Comparison of ENCODE assay signal across 15 cellular contexts in the genomic region with DNA sequence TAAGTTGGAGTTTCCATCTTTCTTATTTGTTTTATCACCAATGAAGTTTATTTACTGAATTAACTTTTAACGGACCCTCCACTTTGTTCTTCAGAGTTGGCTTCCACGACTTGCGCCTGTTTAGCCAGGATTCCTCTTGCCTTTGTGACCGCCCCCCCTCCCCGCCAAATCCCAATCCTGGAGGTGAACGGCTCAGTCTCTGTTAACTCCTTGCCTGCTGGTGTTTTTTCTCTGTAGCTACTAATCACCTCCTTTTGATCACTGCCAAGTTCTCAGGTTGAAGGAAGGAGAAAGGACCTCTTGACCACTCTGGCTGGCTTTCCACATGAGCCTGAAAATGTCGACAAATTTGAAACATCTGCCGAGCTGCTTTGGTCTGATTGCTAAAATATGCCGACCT. TPM values are rescaled to one million over a fixed set of nuclear protein-coding genes. Genes with fewer than 3 reads are reported as not detected.
DNase-seq lines count a peak whose midpoint lies in the region; TF ChIP-seq lines count a peak whose summit lies in the region.
"Had no signal": no experiment of that assay in that cellular context is flagged by ENCODE, and none has a peak within 500 bp of the region (broad histone marks: within the 10 kb centered on the region; RNA-seq: fewer than 3 reads in every experiment).

No MANE protein-coding gene starts in this region.

- H3K4me3 Mint-ChIP-seq in MCF 10A (ENCODE audit: unreplicated experiment) (no peak overlapping the region), type B pancreatic cell (peak overlapping the region; percentile 85)
- H3K4me3 Mint-ChIP-seq in activated T-helper 1 cell treated with anti-CD3 and anti-CD28 coated beads, Interleukin-12 subunit alpha, Interleukin-12 subunit beta, Interleukin-2, Interleukin-4 antibody, amounts not matched to agents 30 ng/mL and 10 ng/mL and 1 ng/mL, durations not matched to agents 14 hours and 24 hours and 36 hours: no peak overlapping the region
- H3K4me3 Mint-ChIP-seq: activated naive CD4-positive, alpha-beta T cell treated with anti-CD3 and anti-CD28 coated beads for 36 hours had no signal

- in situ Hi-C loops in mammary epithelial cell (cut with MboI; ENCODE audit: low sequenced_read_pairs in 2 of 2): no loop called here

- POLR2A ChIA-PET in MCF 10A (lab: Yijun Ruan, JAX): no interaction called here

- H3K9me3 ChIP-seq in mammary epithelial cell (replicated peaks; ENCODE audit: insufficient read depth, low read length): no peaks in the 10 kb centered on the region
- peaks cover 5% of the 10 kb centered on the region for H3K9me3 ChIP-seq in WERI-Rb-1 (ENCODE audit: severe bottlenecking)
- no peaks in the 10 kb centered on the region for H3K9me3 ChIP-seq in iPS-20b (ENCODE audit: insufficient read depth, low read depth, low read length)
- H3K9me3 ChIP-seq: breast epithelium had no signal

- BruUV-seq in mammary epithelial cell (replicated peaks; lab: Mats Ljungman, UMichigan): no TSS peak
- BruUV-seq in MCF 10A (replicated peaks; lab: Mats Ljungman, UMichigan): no TSS peak

- H3K27me3 ChIP-seq in mammary epithelial cell (ENCODE audit: insufficient read depth, low read length): peaks cover 21% of the 10 kb centered on the region
- H3K27me3 ChIP-seq in WERI-Rb-1 (ENCODE audit: insufficient read depth, low read depth, severe bottlenecking): peaks cover 79% of the 10 kb centered on the region
- H3K27me3 ChIP-seq in iPS-20b (ENCODE audit: insufficient read depth, low read length): peaks cover 62% of the 10 kb centered on the region
- H3K27me3 ChIP-seq: foreskin keratinocyte had no signal

- intact Hi-C loops in mammary epithelial cell (cut with micrococcal nuclease): no loop called here
- intact Hi-C loops in MCF 10A (cut with micrococcal nuclease): no loop called here
- intact Hi-C loops in activated T-helper 1 cell treated with anti-CD3 and anti-CD28 coated beads, Interleukin-12 subunit alpha, Interleukin-12 subunit beta, Interleukin-2, Interleukin-4 antibody, amounts not matched to agents 30 ng/mL and 10 ng/mL and 1 ng/mL, durations not matched to agents 14 hours and 24 hours and 36 hours (cut with micrococcal nuclease): no loop called here

- H3K79me2 ChIP-seq in mammary epithelial cell (ENCODE audit: insufficient read depth, low read length): no peaks in the 10 kb centered on the region

- H3K9ac ChIP-seq in mammary epithelial cell (ENCODE audit: insufficient read depth, low read length): no peak overlapping the region
- peak overlapping the region; percentile 67; the same call in 1 of the 2 replicates for H3K9ac ChIP-seq in iPS-20b (ENCODE audit: low read depth, low read length)

- no peaks in the 10 kb centered on the region for H3K4me1 Mint-ChIP-seq in MCF 10A (ENCODE audit: insufficient read depth, unreplicated experiment)
- peaks cover 20% of the 10 kb centered on the region for H3K4me1 Mint-ChIP-seq in type B pancreatic cell (ENCODE audit: unreplicated experiment)
- H3K4me1 Mint-ChIP-seq in activated T-helper 1 cell treated with anti-CD3 and anti-CD28 coated beads, Interleukin-12 subunit alpha, Interleukin-12 subunit beta, Interleukin-2, Interleukin-4 antibody, amounts not matched to agents 30 ng/mL and 10 ng/mL and 1 ng/mL, durations not matched to agents 14 hours and 24 hours and 36 hours (ENCODE audit: low read depth): no peaks in the 10 kb centered on the region

- 33% methylated on average over 5 of the region's 9 CpGs for WGBS in mammary epithelial cell (ENCODE audit: low coverage, missing lambda C conversion rate)

- TF ChIP-seq CTCF in mammary epithelial cell (conservative IDR thresholded peaks at IDR 0.05 in 1 of 2, IDR thresholded peaks at IDR 0.05 in 1 of 2; ENCODE audit: extremely low read depth in 1 of 2, insufficient read depth in 1 of 2, low read depth in 1 of 2, low read length in 2 of 2): no peak
- TF ChIP-seq CTCF in MCF 10A (IDR thresholded peaks at IDR 0.05; ENCODE audit: unreplicated experiment): no peak
- TF ChIP-seq CTCF in WERI-Rb-1 (IDR thresholded peaks at IDR 0.05; ENCODE audit: low read depth, low read length): no peak
- no peak for TF ChIP-seq CTCF in type B pancreatic cell (conservative IDR thresholded peaks at IDR 0.05)

- no peak overlapping the region for H2AFZ ChIP-seq in mammary epithelial cell (ENCODE audit: low read depth, low read length)

- peaks cover 10% of the 10 kb centered on the region for H3K4me1 ChIP-seq in mammary epithelial cell (ENCODE audit: insufficient read depth, low read length)
- peaks cover 28% of the 10 kb centered on the region; the same call in 1 of the 2 replicates for H3K4me1 ChIP-seq in iPS-20b (ENCODE audit: insufficient read depth, low read length)
- H3K4me1 ChIP-seq: foreskin keratinocyte had no signal

- H4K20me1 ChIP-seq in mammary epithelial cell (ENCODE audit: insufficient read depth, low read length): no peaks in the 10 kb centered on the region

- H3K27ac ChIP-seq in mammary epithelial cell (ENCODE audit: insufficient read depth, low read depth, low read length) (no peak overlapping the region), WERI-Rb-1 (peak overlapping the region; percentile 98), iPS-20b (ENCODE audit: low read length) (no peak overlapping the region)
- H3K27ac ChIP-seq: breast epithelium, foreskin keratinocyte had no signal

- dilution Hi-C loops in mammary epithelial cell (cut with HindIII; ENCODE audit: low sequenced_read_pairs): no loop called here

- CTCF ChIA-PET in mammary epithelial cell (lab: Charles Lee; ENCODE audit: low non-redundant PET) (no interaction called here), MCF 10A (lab: Yijun Ruan, JAX) (interaction anchor here (0.5 kb wide), 1 partner anchor 271 kb away, joined by 3 read pairs; no protein-coding TSS in a partner anchor)

- peak overlapping the region; percentile 55 for H3K4me2 ChIP-seq in mammary epithelial cell (ENCODE audit: insufficient read depth, low read depth, low read length)

- H3K36me3 ChIP-seq in mammary epithelial cell (ENCODE audit: insufficient read depth, low read length) (no peaks in the 10 kb centered on the region), WERI-Rb-1 (peaks cover 6% of the 10 kb centered on the region), iPS-20b (ENCODE audit: insufficient read depth, low read depth, low read length) (no peaks in the 10 kb centered on the region)
- H3K36me3 ChIP-seq: breast epithelium had no signal

- DNase-seq in mammary epithelial cell (no peak), MCF 10A (ENCODE audit: unreplicated experiment) (no peak), WERI-Rb-1 (peak; percentile 77), type B pancreatic cell (ENCODE audit: extremely low spot score, unreplicated experiment) (no peak), NCI-H2107 (lab: John Stamatoyannopoulos, UW) (no peak)
- no peak for DNase-seq in activated T-helper 1 cell treated with anti-CD3 and anti-CD28 coated beads, Interleukin-12 subunit alpha, Interleukin-12 subunit beta, Interleukin-2, Interleukin-4 antibody, amounts not matched to agents 30 ng/mL and 10 ng/mL and 1 ng/mL, durations not matched to agents 14 hours and 24 hours and 36 hours (ENCODE audit: low spot score)
- no peak for DNase-seq in stimulated activated naive CD4-positive, alpha-beta T cell treated with Interleukin-2 at 50 U/mL for 16 hours (lab: John Stamatoyannopoulos, UW)
- DNase-seq: activated CD4-positive, alpha-beta T cell treated with anti-CD3 and anti-CD28 coated beads for 1 hour; activated naive CD4-positive, alpha-beta T cell treated with anti-CD3 and anti-CD28 coated beads for 36 hours; effector CD8-positive, alpha-beta T cell; foreskin keratinocyte; NCI-H1048; NCI-H748 treated with DMSO at 0.1 percent for 48 hours had no signal

- H3K4me3 ChIP-seq in mammary epithelial cell (replicated peaks in 1 of 3; ENCODE audit: insufficient read depth in 1 of 3, low read depth in 2 of 3, low read length in 3 of 3) (no peak overlapping the region), WERI-Rb-1 (ENCODE audit: low read depth, low read length) (peak overlapping the region; percentile 58), iPS-20b (ENCODE audit: low read length) (peak overlapping the region; percentile 72)

- H3K9me3 Mint-ChIP-seq in MCF 10A (ENCODE audit: unreplicated experiment): no peaks in the 10 kb centered on the region
- no peaks in the 10 kb centered on the region for H3K9me3 Mint-ChIP-seq in type B pancreatic cell
- H3K9me3 Mint-ChIP-seq in activated T-helper 1 cell treated with anti-CD3 and anti-CD28 coated beads, Interleukin-12 subunit alpha, Interleukin-12 subunit beta, Interleukin-2, Interleukin-4 antibody, amounts not matched to agents 30 ng/mL and 10 ng/mL and 1 ng/mL, durations not matched to agents 14 hours and 24 hours and 36 hours: no peaks in the 10 kb centered on the region
- H3K9me3 Mint-ChIP-seq: activated naive CD4-positive, alpha-beta T cell treated with anti-CD3 and anti-CD28 coated beads for 36 hours had no signal

- H3K36me3 Mint-ChIP-seq in MCF 10A (ENCODE audit: insufficient read depth, unreplicated experiment): no peaks in the 10 kb centered on the region
- H3K36me3 Mint-ChIP-seq in type B pancreatic cell: peaks cover 3% of the 10 kb centered on the region
- H3K36me3 Mint-ChIP-seq in activated T-helper 1 cell treated with anti-CD3 and anti-CD28 coated beads, Interleukin-12 subunit alpha, Interleukin-12 subunit beta, Interleukin-2, Interleukin-4 antibody, amounts not matched to agents 30 ng/mL and 10 ng/mL and 1 ng/mL, durations not matched to agents 14 hours and 24 hours and 36 hours (ENCODE audit: low read depth): no peaks in the 10 kb centered on the region

- peaks cover 23% of the 10 kb centered on the region for H3K27me3 Mint-ChIP-seq in MCF 10A (ENCODE audit: insufficient read depth, unreplicated experiment)
- peaks cover 4% of the 10 kb centered on the region for H3K27me3 Mint-ChIP-seq in type B pancreatic cell
- H3K27me3 Mint-ChIP-seq in activated T-helper 1 cell treated with anti-CD3 and anti-CD28 coated beads, Interleukin-12 subunit alpha, Interleukin-12 subunit beta, Interleukin-2, Interleukin-4 antibody, amounts not matched to agents 30 ng/mL and 10 ng/mL and 1 ng/mL, durations not matched to agents 14 hours and 24 hours and 36 hours (ENCODE audit: insufficient read depth): peaks cover 7% of the 10 kb centered on the region

- H3K27ac Mint-ChIP-seq in MCF 10A (ENCODE audit: low read depth, unreplicated experiment): no peak overlapping the region
- no peak overlapping the region for H3K27ac Mint-ChIP-seq in type B pancreatic cell
- H3K27ac Mint-ChIP-seq in activated T-helper 1 cell treated with anti-CD3 and anti-CD28 coated beads, Interleukin-12 subunit alpha, Interleukin-12 subunit beta, Interleukin-2, Interleukin-4 antibody, amounts not matched to agents 30 ng/mL and 10 ng/mL and 1 ng/mL, durations not matched to agents 14 hours and 24 hours and 36 hours: no peak overlapping the region
- H3K27ac Mint-ChIP-seq: activated naive CD4-positive, alpha-beta T cell treated with anti-CD3 and anti-CD28 coated beads for 36 hours had no signal

RNA-seq across cellular contexts. Expression of a gene that starts 46.8 kb away (rescaled TPM):
- total RNA-seq in mammary epithelial cell (1 to 10 TPM; 7.2 to 9.2 TPM), MCF 10A (2022) (7.5 and 12.0 TPM in 2 replicates), type B pancreatic cell (ENCODE audit: low replicate concordance) (27.2 and 37.3 TPM in 2 replicates)
- polyA plus RNA-seq in mammary epithelial cell: 1.8 TPM
- polyA minus RNA-seq in mammary epithelial cell: 33.0 TPM
- 65.2 and 72.0 TPM in 2 replicates for total RNA-seq in activated T-helper 1 cell treated with anti-CD3 and anti-CD28 coated beads, Interleukin-12 subunit alpha, Interleukin-12 subunit beta, Interleukin-2, Interleukin-4 antibody, amounts not matched to agents 30 ng/mL and 10 ng/mL and 1 ng/mL, durations not matched to agents 14 hours and 24 hours and 36 hours

Comparison
In these comparisons a context has a peak if more than half of its experiments do, and no peak if none do; other contexts are left out.
1. H3K4me3 ChIP-seq: peak in WERI-Rb-1 (single experiment) and iPS-20b (single experiment); none in mammary epithelial cell (0 of 3).